20 cellular contexts compared by ENCODE assay signal in genomic region chr7:115749924-115750323, GRCh38.
DNase-seq lines count a peak whose midpoint lies in the region; ATAC-seq, FAIRE-seq and TF ChIP-seq lines count a peak whose summit lies in the region.
"Had no signal": no experiment of that assay in that cellular context is flagged by ENCODE, and none has a peak within 500 bp of the region (broad histone marks: within the 10 kb centered on the region; RNA-seq: fewer than 3 reads in every experiment).

No MANE protein-coding gene starts in this region.

- no peaks in the 10 kb centered on the region for H3K27me3 ChIP-seq in endothelial cell of umbilical vein (ENCODE audit: control insufficient read depth in 2 of 2, insufficient read depth in 2 of 2, low read length in 2 of 2)
- H3K27me3 ChIP-seq: breast epithelium, tibial nerve had no signal

- no peaks in the 10 kb centered on the region for H4K20me1 ChIP-seq in endothelial cell of umbilical vein (replicated peaks; ENCODE audit: control insufficient read depth, extremely low read depth, insufficient read depth, low read length)

- H2AFZ ChIP-seq in endothelial cell of umbilical vein (ENCODE audit: low read depth, low read length) = peak overlapping the region; percentile 51

- no peaks in the 10 kb centered on the region for H3K9me3 ChIP-seq in endothelial cell of umbilical vein (replicated peaks; ENCODE audit: control insufficient read depth, insufficient read depth, low read length)
- H3K9me3 ChIP-seq: breast epithelium, tibial nerve had no signal

- H3K4me3 ChIP-seq in endothelial cell of umbilical vein (replicated peaks in 1 of 3; ENCODE audit: insufficient read depth in 1 of 3, low read depth in 1 of 3, low read length in 3 of 3) = no peak overlapping the region
- H3K4me3 ChIP-seq: breast epithelium, coronary artery, GM12878, tibial nerve had no signal

- TF ChIP-seq POLR2A in endothelial cell of umbilical vein (IDR thresholded peaks at IDR 0.05; ENCODE audit: low read depth, low read length) = no peak

- H3K4me1 ChIP-seq in endothelial cell of umbilical vein (ENCODE audit: control insufficient read depth, extremely low read depth, insufficient read depth, low read length) = no peaks in the 10 kb centered on the region
- H3K4me1 ChIP-seq: breast epithelium, tibial nerve had no signal

- BruUV-seq in endothelial cell of umbilical vein (replicated peaks; lab: Mats Ljungman, UMichigan) = no TSS peak

- intact Hi-C loops in endothelial cell of umbilical vein (cut with micrococcal nuclease) = loop anchor here (2.0 kb wide), 1 partner anchor 1667 kb away; no protein-coding TSS in a partner anchor

- H3K36me3 ChIP-seq in endothelial cell of umbilical vein (ENCODE audit: control insufficient read depth in 2 of 2, extremely low read depth in 1 of 2, insufficient read depth in 2 of 2, low read length in 2 of 2) = no peaks in the 10 kb centered on the region
- H3K36me3 ChIP-seq: breast epithelium, tibial nerve had no signal

- no peak for TF ChIP-seq CTCF in endothelial cell of umbilical vein (IDR thresholded peaks at IDR 0.05; ENCODE audit: extremely low read depth in 1 of 2, insufficient read depth in 1 of 2, low read depth in 1 of 2, low read length in 2 of 2)

- no peaks in the 10 kb centered on the region for H3K9me1 ChIP-seq in endothelial cell of umbilical vein (replicated peaks; ENCODE audit: control insufficient read depth, extremely low read depth, insufficient read depth, low read length)

- peak; percentile 40 for DNase-seq in DMS53 (lab: John Stamatoyannopoulos, UW)
- DNase-seq in DMS79 (lab: John Stamatoyannopoulos, UW) = peak; percentile 90
- peak; percentile 16 for DNase-seq in NCI-H2029 treated with DMSO at 0.1 percent for 48 hours (lab: John Stamatoyannopoulos, UW)
- DNase-seq in endothelial cell of umbilical vein (ENCODE audit: low read depth, low spot score) = no peak
- no peak for DNase-seq in GDM1 (lab: John Stamatoyannopoulos, UW)
- DNase-seq in HuH-7 (ENCODE audit: low spot score) = no peak
- no peak for DNase-seq in activated CD4-positive, alpha-beta T cell treated with anti-CD3 and anti-CD28 coated beads for 48 hours
- DNase-seq: activated CD8-positive, alpha-beta T cell treated with anti-CD3 and anti-CD28 coated beads for 36 hours; activated T-cell treated with anti-CD3 and anti-CD28 coated beads for 4 hours; CD4-positive, CD25-positive, alpha-beta regulatory T cell; glutamatergic neuron; naive thymus-derived CD8-positive, alpha-beta T cell; NCI-H446 treated with DMSO at 0.1 percent for 48 hours; stimulated activated CD4-positive, alpha-beta T cell treated with anti-CD3 and anti-CD28 coated beads, Interleukin-12 subunit alpha, Interleukin-12 subunit beta, amount 100 ng/mL, for 4 hours; stimulated activated naive CD8-positive, alpha-beta T cell treated with anti-CD3 and anti-CD28 coated beads, Interleukin-15, amount 100 ng/mL, for 72 hours had no signal

- no peak overlapping the region for H3K27ac ChIP-seq in endothelial cell of umbilical vein (ENCODE audit: insufficient read depth, low read depth, low read length)
- H3K27ac ChIP-seq: breast epithelium, coronary artery, tibial nerve had no signal

- H3K79me2 ChIP-seq in endothelial cell of umbilical vein (ENCODE audit: control insufficient read depth, insufficient read depth, low read length) = no peaks in the 10 kb centered on the region

- H3K9ac ChIP-seq in endothelial cell of umbilical vein (replicated peaks; ENCODE audit: extremely low read depth, insufficient read depth, low read length) = no peak overlapping the region

- dilution Hi-C loops in endothelial cell of umbilical vein (cut with MboI; ENCODE audit: extremely low pct_ligation_motif_present, low sequenced_read_pairs) = no loop called here

- ATAC-seq in HG02870 (IDR thresholded peaks at IDR 0.05; ENCODE audit: unreplicated experiment) = no peak
- ATAC-seq: activated CD8-positive, alpha-beta T cell treated with anti-CD3 and anti-CD28 coated beads for 36 hours; GM12878; naive thymus-derived CD8-positive, alpha-beta T cell; stimulated activated naive CD8-positive, alpha-beta T cell treated with anti-CD3 and anti-CD28 coated beads, Interleukin-15, amount 100 ng/mL, for 72 hours had no signal

- CTCF ChIA-PET in endothelial cell of umbilical vein (lab: Charles Lee) = interaction anchor here (0.9 to 2.0 kb wide), 2 partner anchors 13 to 884 kb away, joined by 3 to 8 read pairs; no protein-coding TSS in a partner anchor

- H3K4me2 ChIP-seq in endothelial cell of umbilical vein (ENCODE audit: insufficient read depth, low read length) = no peak overlapping the region

- POLR2A ChIA-PET in endothelial cell of umbilical vein (lab: Charles Lee) = no interaction called here

- FAIRE-seq in endothelial cell of umbilical vein (lab: Jason Lieb, UNC) = no peak
- FAIRE-seq: GM12878 had no signal

TF ChIP-seq in endothelial cell of umbilical vein, 7 proteins besides CTCF, POLR2A, EP300 and RAD21:
- TF ChIP-seq EZH2 (IDR thresholded peaks at IDR 0.05; ENCODE audit: borderline replicate concordance, low read depth, low read length, severe bottlenecking) (no peak), GATA2 (IDR thresholded peaks at IDR 0.05; ENCODE audit: insufficient read depth, insufficient read length, low read depth, low read length) (no peak), FOS (IDR thresholded peaks at IDR 0.05; ENCODE audit: borderline replicate concordance, insufficient read depth, low read length) (no peak), POLR2AphosphoS5 (IDR thresholded peaks at IDR 0.05; ENCODE audit: insufficient read depth, low read depth, low read length) (no peak), MAX (IDR thresholded peaks at IDR 0.05; ENCODE audit: insufficient read depth, insufficient read length) (no peak), JUN (IDR thresholded peaks at IDR 0.05; ENCODE audit: borderline replicate concordance, insufficient read depth, insufficient read length, low read depth) (no peak), MYC (IDR thresholded peaks at IDR 0.05; ENCODE audit: low read depth, low read length) (no peak)

Comparison
In these comparisons a context has a peak if more than half of its experiments do, and no peak if none do; other contexts are left out.
1. DNase-seq: peak in DMS53 (single experiment), DMS79 (single experiment) and NCI-H2029 treated with DMSO at 0.1 percent for 48 hours (single experiment); none in endothelial cell of umbilical vein (single experiment), GDM1 (single experiment), HuH-7 (single experiment) and activated CD4-positive, alpha-beta T cell treated with anti-CD3 and anti-CD28 coated beads for 48 hours (single experiment).